ENCODE assay signal across 8 cellular contexts in genomic region chr17:56835259-56835575, GRCh38. TPM values are rescaled to one million over a fixed set of nuclear protein-coding genes. Genes with fewer than 3 reads are reported as not detected.
A peak's percentile ranks its signal among the peaks of the same experiment; 100 is the strongest.
DNase-seq lines count a peak whose midpoint lies in the region; ATAC-seq and TF ChIP-seq lines count a peak whose summit lies in the region.

No MANE protein-coding gene starts in this region.

- POLR2A ChIA-PET in AG04450 (lab: Yijun Ruan, JAX), result interaction anchor here (1.0 to 1.3 kb wide), 2 partner anchors 44 to 79 kb away, joined by 3 to 5 read pairs; partner anchors contain the start of gene TRIM25

- DNase-seq in AG04450 (ENCODE audit: low read depth, low spot score), result no peak
- DNase-seq in breast epithelium (ENCODE audit: low spot score in 2 of 2), result no peak
- no peak for DNase-seq in DMS114 treated with DMSO at 0.1 percent for 48 hours (lab: John Stamatoyannopoulos, UW; ENCODE audit: unreplicated experiment)
- DNase-seq in NCI-H2227 treated with DMSO at 0.1 percent for 48 hours (lab: John Stamatoyannopoulos, UW), result no peak

- peak overlapping the region; percentile 95 to 99 (median 98) for H3K4me3 Mint-ChIP-seq in IgD-negative memory B cell

- H3K4me3 ChIP-seq in AG04450 (ENCODE audit: low read depth, low read length), result peak overlapping the region; percentile 77
- peak overlapping the region; percentile 61 to 94 (median 91) for H3K4me3 ChIP-seq in breast epithelium
- peak overlapping the region in 1 of 2 donors; percentile 64 for H3K4me3 ChIP-seq in muscle layer of colon (ENCODE audit: low read depth in 1 of 2, low read length in 2 of 2)

- H3K4me1 Mint-ChIP-seq in IgD-negative memory B cell, result peaks cover 36 to 49% (median 37%) of the 10 kb centered on the region in 3 donors

- no peaks in the 10 kb centered on the region for H3K36me3 ChIP-seq in breast epithelium
- no peaks in the 10 kb centered on the region for H3K36me3 ChIP-seq in muscle layer of colon (ENCODE audit: insufficient read depth, low read length)

- no peak for TF ChIP-seq POLR2A in breast epithelium (IDR thresholded peaks at IDR 0.05)

- H3K9ac ChIP-seq in muscle layer of colon (ENCODE audit: low read length), result no peak overlapping the region

- intact Hi-C loops in breast epithelium (cut with DNase I; ENCODE audit: low total_unique reads), result no loop called here

- H3K27me3 ChIP-seq in AG04450 (ENCODE audit: control insufficient read depth, insufficient read depth, low read length) (no peaks in the 10 kb centered on the region), breast epithelium (no peaks in the 10 kb centered on the region), muscle layer of colon (ENCODE audit: control insufficient read depth in 1 of 2, insufficient read depth in 2 of 2, low read length in 2 of 2) (no peaks in the 10 kb centered on the region)

- H3K4me1 ChIP-seq in breast epithelium (peaks cover 0 to 8% of the 10 kb centered on the region in 2 donors), muscle layer of colon (ENCODE audit: insufficient read depth, low read length) (peaks cover 43% of the 10 kb centered on the region)

- TF ChIP-seq CTCF in AG04450 (IDR thresholded peaks at IDR 0.05; ENCODE audit: low read depth, low read length) (no peak), breast epithelium (IDR thresholded peaks at IDR 0.05) (no peak)

- no peaks in the 10 kb centered on the region for H3K27me3 Mint-ChIP-seq in IgD-negative memory B cell

- peak overlapping the region; percentile 90 to 96 (median 93) for H3K27ac Mint-ChIP-seq in IgD-negative memory B cell

- H3K36me3 Mint-ChIP-seq in IgD-negative memory B cell, result peaks cover 2% of the 10 kb centered on the region

- CTCF ChIA-PET in AG04450 (lab: Charles Lee), result interaction anchor here (1.0 to 3.1 kb wide), 4 partner anchors 16 to 243 kb away, joined by 4 to 18 read pairs (median 5); no protein-coding TSS in a partner anchor

- no peaks in the 10 kb centered on the region for H3K9me3 Mint-ChIP-seq in IgD-negative memory B cell

- no peaks in the 10 kb centered on the region; the same call in 1 of the 2 replicates for H3K9me3 ChIP-seq in AG04450 (ENCODE audit: control insufficient read depth, insufficient read depth, low read length)
- no peaks in the 10 kb centered on the region for H3K9me3 ChIP-seq in breast epithelium
- H3K9me3 ChIP-seq in muscle layer of colon (ENCODE audit: low read length), result no peaks in the 10 kb centered on the region

- H3K27ac ChIP-seq in AG04450 (ENCODE audit: low read depth, low read length), result no peak overlapping the region
- peak overlapping the region in 1 of 2 donors; percentile 83 for H3K27ac ChIP-seq in breast epithelium
- peak overlapping the region; percentile 76 for H3K27ac ChIP-seq in muscle layer of colon (ENCODE audit: low read depth, low read length)

- ATAC-seq in HG03095 (IDR thresholded peaks at IDR 0.05; ENCODE audit: unreplicated experiment), result no peak
- no peak for ATAC-seq in GM18519 (IDR thresholded peaks at IDR 0.05; ENCODE audit: low FRiP score, unreplicated experiment)

RNA-seq across cellular contexts. Expression of gene DGKE, which starts 1.3 kb away (rescaled TPM):
- polyA plus RNA-seq in AG04450 (2011; rRNA removed), result 2.3 and 3.2 TPM in 2 replicates
- polyA minus RNA-seq in AG04450 (2011; rRNA and poly(A)+ RNA removed), result 1.4 and 3.6 TPM in 2 replicates
- polyA plus RNA-seq in IgD-negative memory B cell, result 6.2 TPM
- total RNA-seq in breast epithelium, result 10 to 100 TPM in 2 of 3 donors, 1 to 10 TPM in 1; 7.0 to 13.8 (median 11.9) TPM

RNA-seq across cellular contexts. Expression of gene C17orf67, which starts 1.5 kb away (rescaled TPM):
- 0.42 and 0.76 TPM in 2 replicates for polyA plus RNA-seq in AG04450 (2011; rRNA removed)
- polyA minus RNA-seq in AG04450 (2011; rRNA and poly(A)+ RNA removed), result 0.35 and 0.60 TPM in 2 replicates
- polyA plus RNA-seq in IgD-negative memory B cell, result 2.1 TPM
- total RNA-seq in breast epithelium, result 1 to 10 TPM in 2 of 3 donors, under 1 TPM in 1; 0.48 to 2.3 (median 2.0) TPM
